8 cellular contexts compared by ENCODE assay signal in genomic region chr4:80070880-80071620, GRCh38. TPM values are rescaled to one million over a fixed set of nuclear protein-coding genes. Genes with fewer than 3 reads are reported as not detected.
A peak's percentile ranks its signal among the peaks of the same experiment; 100 is the strongest.
DNase-seq lines count a peak whose midpoint lies in the region; ATAC-seq and TF ChIP-seq lines count a peak whose summit lies in the region.

No MANE protein-coding gene starts in this region.

- POLR2A ChIA-PET in PC-3 (lab: Charles Lee; ENCODE audit: unreplicated experiment): interaction anchor here (0.7 kb wide), 1 partner anchor 137 kb away, joined by 6 read pairs; no protein-coding TSS in a partner anchor

- H3K4me3 ChIP-seq in PC-3 (ENCODE audit: low read length): peak overlapping the region; percentile 94
- peak overlapping the region; percentile 93 for H3K4me3 ChIP-seq in ovary

- TF ChIP-seq POLR2A in ovary (IDR thresholded peaks at IDR 0.05): no peak

- no TSS peak for BruUV-seq in Calu3 (replicated peaks; lab: Mats Ljungman, UMichigan)
- BruUV-seq in PC-3 (replicated peaks; lab: Mats Ljungman, UMichigan): TSS peak; percentile 20

- 11 to 17% (median 13%) methylated on average over 7 of the region's 7 CpGs for WGBS in ovary, 3 donors

- peak overlapping the region; percentile 90 for H3K4me2 ChIP-seq in PC-3 (ENCODE audit: low read length)

- no peaks in the 10 kb centered on the region for H4K20me1 ChIP-seq in PC-3 (ENCODE audit: low read length)

- H3K4me1 ChIP-seq in PC-3 (ENCODE audit: insufficient read depth, low read length) (peaks cover 47% of the 10 kb centered on the region), ovary (ENCODE audit: insufficient read depth) (peaks cover 4% of the 10 kb centered on the region)

- H3F3A ChIP-seq in PC-3 (ENCODE audit: low read length, unreplicated experiment): no peaks in the 10 kb centered on the region

- no peak for TF ChIP-seq EP300 in ovary (IDR thresholded peaks at IDR 0.05)

- H3K4me1 Mint-ChIP-seq in Calu3 (ENCODE audit: low read depth, unreplicated experiment): peaks cover 10% of the 10 kb centered on the region

- CTCF ChIA-PET in Calu3 (lab: Charles Lee): no interaction called here
- CTCF ChIA-PET in PC-3 (lab: Charles Lee): no interaction called here

- no peaks in the 10 kb centered on the region for H3K9me3 Mint-ChIP-seq in Calu3 (ENCODE audit: low read depth, unreplicated experiment)

- no peaks in the 10 kb centered on the region for H3K9me2 ChIP-seq in PC-3 (replicated peaks; ENCODE audit: low read length)

- H3K9me3 ChIP-seq in PC-3 (ENCODE audit: low read length): no peaks in the 10 kb centered on the region
- no peaks in the 10 kb centered on the region for H3K9me3 ChIP-seq in ovary

- peaks cover 24% of the 10 kb centered on the region for H3K36me3 Mint-ChIP-seq in Calu3 (ENCODE audit: insufficient read depth, unreplicated experiment)

- H3K27me3 ChIP-seq in PC-3 (ENCODE audit: low read length) (no peaks in the 10 kb centered on the region), ovary (no peaks in the 10 kb centered on the region)

- peak overlapping the region; percentile 97 for H3K9ac ChIP-seq in PC-3 (ENCODE audit: low read length)

- H3K4me3 Mint-ChIP-seq in Calu3 (ENCODE audit: low read depth, unreplicated experiment): peak overlapping the region; percentile 95

- H3K27ac Mint-ChIP-seq in Calu3 (ENCODE audit: unreplicated experiment): peak overlapping the region; percentile 86

- ATAC-seq in PC-3 (no peak), HG03439 (IDR thresholded peaks at IDR 0.05; ENCODE audit: unreplicated experiment) (no peak), GM21515 (IDR thresholded peaks at IDR 0.05; ENCODE audit: unreplicated experiment) (no peak)

- no peak for TF ChIP-seq CTCF in Calu3 (IDR thresholded peaks at IDR 0.05; ENCODE audit: unreplicated experiment)
- no peak for TF ChIP-seq CTCF in PC-3 (conservative IDR thresholded peaks at IDR 0.05; ENCODE audit: low read depth, low read length)
- TF ChIP-seq CTCF in ovary (IDR thresholded peaks at IDR 0.05): no peak

- no peaks in the 10 kb centered on the region for H3K27me3 Mint-ChIP-seq in Calu3 (ENCODE audit: unreplicated experiment)

- 0 out of 2 replicates have a peak overlapping the region, but pooled peaks have one; percentile 79 for H2AFZ ChIP-seq in PC-3 (ENCODE audit: low read length)

- peaks cover 16% of the 10 kb centered on the region for H3K36me3 ChIP-seq in PC-3 (ENCODE audit: low read depth, low read length)
- no peaks in the 10 kb centered on the region for H3K36me3 ChIP-seq in ovary

- DNase-seq in Calu3: no peak
- DNase-seq in PC-3: peak; percentile 34
- no peak for DNase-seq in epithelial cell of prostate (ENCODE audit: low read depth, low spot score)
- DNase-seq in ovary: no peak
- no peak for DNase-seq in substantia nigra (lab: John Stamatoyannopoulos, UW)
- DNase-seq in caudate nucleus (lab: John Stamatoyannopoulos, UW): no peak

- H3K27ac ChIP-seq in PC-3 (ENCODE audit: low read length) (peak overlapping the region; percentile 91), epithelial cell of prostate (peak overlapping the region; percentile 92), ovary (peak overlapping the region; percentile 84 to 96), substantia nigra (ENCODE audit: low read depth, low read length, poor library complexity, severe bottlenecking) (no peak overlapping the region), caudate nucleus (ENCODE audit: low read depth, low read length) (no peak overlapping the region)

- intact Hi-C loops in Calu3 (cut with micrococcal nuclease; ENCODE audit: unreplicated experiment): loop anchor here (5.0 kb wide), 1 partner anchor 111 kb away; no protein-coding TSS in a partner anchor
- intact Hi-C loops in PC-3 (cut with micrococcal nuclease): loop anchor here (1.0 kb wide), 1 partner anchor 111 kb away; no protein-coding TSS in a partner anchor
- intact Hi-C loops in ovary (cut with DNase I): loop anchor here in 2 of 4 donors (5.0 to 10.0 kb wide), 2 partner anchors 111 to 114 kb away; no protein-coding TSS in a partner anchor

- H3K79me2 ChIP-seq in PC-3 (ENCODE audit: low read length): peaks cover 66% of the 10 kb centered on the region

RNA-seq across cellular contexts. Expression of gene ANTXR2, which starts 2.0 kb away (rescaled TPM):
- total RNA-seq in Calu3 (2022) (21.6 and 23.6 TPM in 2 replicates), PC-3 (2014; rRNA removed) (43.9 and 56.3 TPM in 2 replicates), ovary (100 to 1,000 TPM in 3 of 7 donors, 10 to 100 TPM in 4; 78.3 to 230 (median 88.7) TPM)
- polyA plus RNA-seq in ovary: 100 to 1,000 TPM in 1 of 2 donors, 10 to 100 TPM in 1; 64.4 to 231 TPM

Comparison
In these comparisons a context has a peak if more than half of its experiments do, and no peak if none do; other contexts are left out.
1. H3K27ac ChIP-seq: peak in PC-3 (single experiment), epithelial cell of prostate (single experiment) and ovary (2 of 2); none in substantia nigra (single experiment) and caudate nucleus (single experiment).